22 cellular contexts compared by ENCODE assay signal in the genomic region with DNA sequence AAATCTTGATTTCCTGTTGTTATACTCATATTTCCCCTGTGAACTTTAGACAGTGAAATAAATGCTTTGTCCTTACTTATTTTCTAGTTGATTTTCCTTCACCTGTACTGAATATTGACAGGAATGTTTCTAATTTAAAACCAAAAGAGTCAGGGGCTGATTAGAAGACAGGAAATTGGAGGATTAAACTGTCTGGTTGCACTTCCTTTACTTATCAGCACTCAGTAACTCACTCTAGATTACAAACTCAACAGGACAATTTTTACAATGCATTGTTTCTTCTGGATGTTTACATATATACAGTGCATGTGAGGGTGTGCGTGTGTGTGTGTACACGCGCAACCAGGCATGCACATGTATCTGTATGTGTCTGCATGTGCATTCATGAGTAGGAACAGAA.
DNase-seq lines count a peak whose midpoint lies in the region; ATAC-seq and TF ChIP-seq lines count a peak whose summit lies in the region.
"Had no signal": no experiment of that assay in that cellular context is flagged by ENCODE, and none has a peak within 500 bp of the region (broad histone marks: within the 10 kb centered on the region; RNA-seq: fewer than 3 reads in every experiment).

No MANE protein-coding gene starts in this region.

- no peaks in the 10 kb centered on the region for H3K79me1 ChIP-seq in mesendoderm (ENCODE audit: low read length)

- no CpG with 5 or more reads among the region's 3 CpGs for WGBS in mesendoderm (ENCODE audit: extremely low coverage, insufficient coverage, low lambda C conversion rate)

- no TSS peak for BruUV-seq in A673 (replicated peaks; lab: Mats Ljungman, UMichigan)

- no peak overlapping the region for H3K23ac ChIP-seq in mesendoderm (ENCODE audit: low read length)

- H3K4me3 ChIP-seq in A673 (ENCODE audit: low read depth, low read length, poor library complexity, severe bottlenecking) (no peak overlapping the region), SK-N-MC (peak overlapping the region; percentile 34; the same call in 1 of the 2 replicates), mesendoderm (ENCODE audit: low read length) (no peak overlapping the region)
- no peak overlapping the region for H3K4me3 ChIP-seq in effector memory CD4-positive, alpha-beta T cell (ENCODE audit: insufficient read depth, low read depth, low read length, poor library complexity, severe bottlenecking)
- H3K4me3 ChIP-seq: Peyer's patch, SJSA1 had no signal

- H2BK15ac ChIP-seq in mesendoderm (replicated peaks; ENCODE audit: low read depth) = no peak overlapping the region

- no peak overlapping the region for H2BK120ac ChIP-seq in mesendoderm (ENCODE audit: low read depth, low read length)

- H2AK5ac ChIP-seq in mesendoderm (ENCODE audit: low read length) = peak overlapping the region; percentile 92

- peaks cover 20% of the 10 kb centered on the region for H3K4me1 ChIP-seq in A673 (ENCODE audit: insufficient read depth, low read length, poor library complexity, severe bottlenecking)
- H3K4me1 ChIP-seq in mesendoderm (ENCODE audit: control insufficient read depth, low read depth, low read length) = peaks cover 12% of the 10 kb centered on the region
- H3K4me1 ChIP-seq in effector memory CD4-positive, alpha-beta T cell (ENCODE audit: control insufficient read depth, insufficient read depth, low read length, poor library complexity, severe bottlenecking) = no peaks in the 10 kb centered on the region
- H3K4me1 ChIP-seq: SJSA1 had no signal

- H3K27ac ChIP-seq in A673 (ENCODE audit: low read depth, low read length, poor library complexity, severe bottlenecking) (no peak overlapping the region), SK-N-MC (no peak overlapping the region), mesendoderm (ENCODE audit: low read depth, low read length) (peak overlapping the region; percentile 2)
- no peak overlapping the region for H3K27ac ChIP-seq in effector memory CD4-positive, alpha-beta T cell (ENCODE audit: insufficient read depth, low read length, poor library complexity, severe bottlenecking)
- H3K27ac ChIP-seq: C4-2B, Peyer's patch, SJSA1 had no signal

- H4K5ac ChIP-seq in mesendoderm (ENCODE audit: low read length) = no peak overlapping the region

- peaks cover 24% of the 10 kb centered on the region for H3K27me3 ChIP-seq in A673 (replicated peaks; ENCODE audit: insufficient read depth, low read depth, low read length, poor library complexity)
- no peaks in the 10 kb centered on the region for H3K27me3 ChIP-seq in mesendoderm (ENCODE audit: insufficient read depth, low read length, poor library complexity)
- H3K27me3 ChIP-seq in effector memory CD4-positive, alpha-beta T cell (replicated peaks; ENCODE audit: control insufficient read depth, insufficient read depth, low read length, poor library complexity, severe bottlenecking) = no peaks in the 10 kb centered on the region
- H3K27me3 ChIP-seq: Peyer's patch, SJSA1 had no signal

- H3K27me3 Mint-ChIP-seq in WTC11 (ENCODE audit: low read depth) = no peaks in the 10 kb centered on the region
- H3K27me3 Mint-ChIP-seq in activated CD8-positive, alpha-beta T cell treated with anti-CD3 and anti-CD28 coated beads, Interleukin-2, amount 10 ng/mL, durations not matched to agents 7 days and 5 days (ENCODE audit: low read depth) = peaks cover 3% of the 10 kb centered on the region

- POLR2A ChIA-PET in A673 (lab: Charles Lee; ENCODE audit: low non-redundant PET) (no interaction called here), WTC11 (lab: Charles Lee) (no interaction called here)
- POLR2A ChIA-PET in activated CD8-positive, alpha-beta T cell treated with anti-CD3 and anti-CD28 coated beads, Interleukin-2, amount 10 ng/mL, durations not matched to agents 7 days and 5 days (lab: Charles Lee) = no interaction called here

- intact Hi-C loops in A673 (cut with micrococcal nuclease; ENCODE audit: unreplicated experiment) = no loop called here

- no peaks in the 10 kb centered on the region for H3K79me2 ChIP-seq in mesendoderm (ENCODE audit: control insufficient read depth, insufficient read depth, low read length)

- H3K18ac ChIP-seq in mesendoderm (ENCODE audit: low read length) = peak overlapping the region; percentile 31

- H3K4me2 ChIP-seq in mesendoderm (ENCODE audit: low read length) = no peak overlapping the region

- no peak for ATAC-seq in WTC11
- ATAC-seq in activated CD8-positive, alpha-beta T cell treated with anti-CD3 and anti-CD28 coated beads, Interleukin-2, amount 10 ng/mL, durations not matched to agents 7 days and 5 days = no peak

- H3K27ac Mint-ChIP-seq in WTC11 = peak overlapping the region; percentile 6; the same call in 1 of the 2 replicates
- no peak overlapping the region for H3K27ac Mint-ChIP-seq in activated CD8-positive, alpha-beta T cell treated with anti-CD3 and anti-CD28 coated beads, Interleukin-2, amount 10 ng/mL, durations not matched to agents 7 days and 5 days
- H3K27ac Mint-ChIP-seq: CD8-positive, alpha-beta memory T cell; H9 had no signal

- peak; percentile 38 for DNase-seq in A673 (ENCODE audit: low spot score)
- no peak for DNase-seq in SK-N-MC (ENCODE audit: low read depth, low spot score)
- DNase-seq in WTC11 (ENCODE audit: low spot score) = no peak
- peak; percentile 61 for DNase-seq in mesendoderm
- no peak for DNase-seq in activated CD8-positive, alpha-beta T cell treated with anti-CD3 and anti-CD28 coated beads, Interleukin-2, amount 10 ng/mL, durations not matched to agents 7 days and 5 days
- DNase-seq in effector memory CD4-positive, alpha-beta T cell = no peak
- no peak for DNase-seq in activated gamma-delta T cell (lab: John Stamatoyannopoulos, UW)
- no peak for DNase-seq in NCI-H526 (lab: John Stamatoyannopoulos, UW)
- DNase-seq: 8988T; Calu3; CD8-positive, alpha-beta memory T cell; EL; H9; MM.1S; NCI-H1092 treated with DMSO at 0.1 percent for 48 hours; NCI-H1436 treated with DMSO at 0.1 percent for 48 hours; NCI-H1930; NCI-H82; Peyer's patch; SW 1271 had no signal

- H2BK5ac ChIP-seq in mesendoderm (ENCODE audit: low read length) = peak overlapping the region; percentile 59

- peaks cover 25% of the 10 kb centered on the region for H3K4me1 Mint-ChIP-seq in WTC11
- no peaks in the 10 kb centered on the region for H3K4me1 Mint-ChIP-seq in activated CD8-positive, alpha-beta T cell treated with anti-CD3 and anti-CD28 coated beads, Interleukin-2, amount 10 ng/mL, durations not matched to agents 7 days and 5 days (ENCODE audit: low read depth)
- H3K4me1 Mint-ChIP-seq: CD8-positive, alpha-beta memory T cell had no signal

- H3K4ac ChIP-seq in mesendoderm (ENCODE audit: low read depth, low read length) = no peak overlapping the region

- H3K36me3 ChIP-seq in A673 (ENCODE audit: insufficient read depth, low read length, poor library complexity, severe bottlenecking) (no peaks in the 10 kb centered on the region), SK-N-MC (ENCODE audit: insufficient read depth, low read length) (no peaks in the 10 kb centered on the region), mesendoderm (ENCODE audit: control insufficient read depth, insufficient read depth, low read length) (no peaks in the 10 kb centered on the region)
- H3K36me3 ChIP-seq in effector memory CD4-positive, alpha-beta T cell (ENCODE audit: control insufficient read depth, insufficient read depth, low read length) = no peaks in the 10 kb centered on the region
- H3K36me3 ChIP-seq: Peyer's patch, SJSA1 had no signal

- H3K4me3 Mint-ChIP-seq in WTC11 = no peak overlapping the region
- H3K4me3 Mint-ChIP-seq in activated CD8-positive, alpha-beta T cell treated with anti-CD3 and anti-CD28 coated beads, Interleukin-2, amount 10 ng/mL, durations not matched to agents 7 days and 5 days = no peak overlapping the region
- H3K4me3 Mint-ChIP-seq: CD8-positive, alpha-beta memory T cell; H9 had no signal

- H3K36me3 Mint-ChIP-seq in WTC11 = no peaks in the 10 kb centered on the region
- no peaks in the 10 kb centered on the region for H3K36me3 Mint-ChIP-seq in activated CD8-positive, alpha-beta T cell treated with anti-CD3 and anti-CD28 coated beads, Interleukin-2, amount 10 ng/mL, durations not matched to agents 7 days and 5 days (ENCODE audit: low read depth)
- H3K36me3 Mint-ChIP-seq: CD8-positive, alpha-beta memory T cell had no signal

- no peak for TF ChIP-seq CTCF in A673 (conservative IDR thresholded peaks at IDR 0.05; ENCODE audit: low read depth, low read length)
- TF ChIP-seq CTCF in WTC11 (IDR thresholded peaks at IDR 0.05) = no peak

- H3K9me3 Mint-ChIP-seq in WTC11 = no peaks in the 10 kb centered on the region
- H3K9me3 Mint-ChIP-seq in activated CD8-positive, alpha-beta T cell treated with anti-CD3 and anti-CD28 coated beads, Interleukin-2, amount 10 ng/mL, durations not matched to agents 7 days and 5 days (ENCODE audit: insufficient read depth) = no peaks in the 10 kb centered on the region
- H3K9me3 Mint-ChIP-seq: CD8-positive, alpha-beta memory T cell; H9 had no signal

- H3K9ac ChIP-seq in SK-N-MC (ENCODE audit: insufficient read length) = no peak overlapping the region
- H3K9ac ChIP-seq in mesendoderm (ENCODE audit: low read length) = no peak overlapping the region

- H3K56ac ChIP-seq in mesendoderm (ENCODE audit: low read length) = peak overlapping the region; percentile 69

- H3K9me3 ChIP-seq in A673 (ENCODE audit: low read depth, low read length, poor library complexity, severe bottlenecking) (no peaks in the 10 kb centered on the region), SK-N-MC (ENCODE audit: low read depth, low read length) (no peaks in the 10 kb centered on the region)
- H3K9me3 ChIP-seq in effector memory CD4-positive, alpha-beta T cell (ENCODE audit: control insufficient read depth, low read length) = no peaks in the 10 kb centered on the region
- H3K9me3 ChIP-seq: Peyer's patch, SJSA1 had no signal

- no peak overlapping the region for H4K8ac ChIP-seq in mesendoderm (ENCODE audit: low read depth, low read length)

- CTCF ChIA-PET in A673 (lab: Charles Lee) = no interaction called here
- CTCF ChIA-PET in WTC11 (lab: Charles Lee) = no interaction called here
- CTCF ChIA-PET in activated CD8-positive, alpha-beta T cell treated with anti-CD3 and anti-CD28 coated beads, Interleukin-2, amount 10 ng/mL, durations not matched to agents 7 days and 5 days (lab: Charles Lee) = no interaction called here

TF ChIP-seq in WTC11, 78 proteins besides CTCF, POLR2A, EP300 and RAD21:
- TF ChIP-seq, protein P1, sequence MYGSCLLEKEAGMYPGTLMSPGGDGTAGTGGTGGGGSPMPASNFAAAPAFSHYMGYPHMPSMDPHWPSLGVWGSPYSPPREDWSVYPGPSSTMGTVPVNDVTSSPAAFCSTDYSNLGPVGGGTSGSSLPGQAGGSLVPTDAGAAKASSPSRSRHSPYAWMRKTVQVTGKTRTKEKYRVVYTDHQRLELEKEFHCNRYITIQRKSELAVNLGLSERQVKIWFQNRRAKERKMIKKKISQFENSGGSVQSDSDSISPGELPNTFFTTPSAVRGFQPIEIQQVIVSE (CRISPR knock-in tag; IDR thresholded peaks at IDR 0.05; ENCODE audit: borderline replicate concordance) = 0 out of 2 replicates have a peak, but pooled peaks have one; percentile 76
- TF ChIP-seq ZNF671 (CRISPR knock-in tag; IDR thresholded peaks at IDR 0.05) (no peak), MXD4 (CRISPR knock-in tag; IDR thresholded peaks at IDR 0.05; ENCODE audit: borderline replicate concordance) (no peak)

Comparison
In these comparisons a context has a peak if more than half of its experiments do, and no peak if none do; other contexts are left out.
1. DNase-seq: peak in A673 (single experiment) and mesendoderm (single experiment); none in SK-N-MC (single experiment), WTC11 (single experiment), activated CD8-positive, alpha-beta T cell treated with anti-CD3 and anti-CD28 coated beads, Interleukin-2, amount 10 ng/mL, durations not matched to agents 7 days and 5 days (single experiment), effector memory CD4-positive, alpha-beta T cell (0 of 3), activated gamma-delta T cell (single experiment) and NCI-H526 (0 of 2).